In the genomic region with DNA sequence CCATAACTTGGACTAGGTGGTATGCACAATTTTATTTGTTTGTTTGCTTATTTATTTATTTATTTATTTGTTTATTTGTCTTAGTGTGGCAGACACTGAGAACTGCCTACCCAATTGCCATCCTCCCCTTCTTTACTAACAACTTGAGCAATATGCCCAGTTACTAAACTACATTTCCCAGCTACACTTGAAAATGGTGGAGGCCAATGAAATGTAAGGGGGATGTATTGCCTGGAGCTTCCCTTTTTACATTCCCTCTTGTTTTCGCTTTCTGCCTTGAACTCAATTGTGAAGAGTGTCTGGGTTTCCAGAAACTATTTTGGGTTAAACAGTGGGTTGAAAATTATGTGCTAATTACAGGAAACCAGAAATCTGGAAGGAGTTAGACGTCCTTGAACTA, we compare ENCODE assay signal across 1 cellular context.
TF ChIP-seq lines count a peak whose summit lies in the region.

No MANE protein-coding gene starts in this region.

TF ChIP-seq in HepG2, 621 proteins besides CTCF, POLR2A, EP300 and RAD21 (continued from another document):
- TF ChIP-seq, protein P1, sequence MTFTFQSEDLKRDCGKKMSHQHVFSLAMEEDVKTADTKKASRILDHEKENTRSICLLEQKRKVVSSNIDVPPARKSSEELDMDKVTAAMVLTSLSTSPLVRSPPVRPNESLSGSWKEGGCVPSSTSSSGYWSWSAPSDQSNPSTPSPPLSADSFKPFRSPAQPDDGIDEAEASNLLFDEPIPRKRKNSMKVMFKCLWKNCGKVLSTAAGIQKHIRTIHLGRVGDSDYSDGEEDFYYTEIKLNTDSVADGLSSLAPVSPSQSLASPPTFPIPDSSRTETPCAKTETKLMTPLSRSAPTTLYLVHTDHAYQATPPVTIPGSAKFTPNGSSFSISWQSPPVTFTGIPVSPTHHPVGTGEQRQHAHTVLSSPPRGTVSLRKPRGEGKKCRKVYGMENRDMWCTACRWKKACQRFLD (CRISPR knock-in tag; IDR thresholded peaks at IDR 0.05; ENCODE audit: borderline replicate concordance): no peak
- TF ChIP-seq KLF13 (CRISPR knock-in tag; IDR thresholded peaks at IDR 0.05) (no peak), GABPA (IDR thresholded peaks at IDR 0.05; ENCODE audit: low read depth, low read length) (no peak), GABPA (CRISPR knock-in tag; IDR thresholded peaks at IDR 0.05; ENCODE audit: low read depth) (0 out of 2 replicates have a peak, but pooled peaks have one; percentile 8), CEBPG (CRISPR knock-in tag; IDR thresholded peaks at IDR 0.05) (0 out of 2 replicates have a peak, but pooled peaks have one; percentile 17), ZNF143 (CRISPR knock-in tag; IDR thresholded peaks at IDR 0.05) (peak; percentile 77), NFYB (CRISPR knock-in tag; IDR thresholded peaks at IDR 0.05) (peak; percentile 76)
